Comparison of ENCODE assay signal across 25 cellular contexts in genomic region chr4:143618811-143619210, GRCh38.
"Had no signal": no experiment of that assay in that cellular context is flagged by ENCODE, and none has a peak within 500 bp of the region (broad histone marks: within the 10 kb centered on the region; RNA-seq: fewer than 3 reads in every experiment).

No MANE protein-coding gene starts in this region.

- H3K27ac ChIP-seq: epithelial cell of prostate, esophagus squamous epithelium, gastrocnemius medialis, left ventricle myocardium inferior, neutrophil, ovary, right atrium auricular region, suprapubic skin, tibial artery, upper lobe of right lung had no signal

- H3K9me3 ChIP-seq: esophagus squamous epithelium, gastrocnemius medialis, left ventricle myocardium inferior, mucosa of descending colon, neutrophil, ovary, right atrium auricular region, suprapubic skin, tibial artery, upper lobe of right lung had no signal

- ATAC-seq: activated naive CD4-positive, alpha-beta T cell treated with anti-CD3 and anti-CD28 coated beads, Interleukin-2, amount 50 U/mL, for 72 hours; activated T-cell treated with anti-CD3 and anti-CD28 coated beads, Interleukin-2, amount 50 U/mL, for 72 hours; gastrocnemius medialis; mucosa of descending colon; natural killer cell treated with Interleukin-12 subunit alpha and Interleukin-12 subunit beta and Interleukin-15 and Interleukin-18, amount 100 ng/mL, for 72 hours; upper lobe of right lung had no signal

- H3K27me3 ChIP-seq: esophagus squamous epithelium, gastrocnemius medialis, neutrophil, ovary, right atrium auricular region, suprapubic skin, tibial artery, upper lobe of right lung had no signal

- H3K36me3 ChIP-seq: esophagus squamous epithelium, gastrocnemius medialis, left ventricle myocardium inferior, neutrophil, ovary, right atrium auricular region, suprapubic skin, tibial artery, upper lobe of right lung had no signal

- H3K4me3 ChIP-seq: esophagus squamous epithelium, gastrocnemius medialis, left ventricle myocardium inferior, lung, mucosa of descending colon, ovary, right atrium auricular region, suprapubic skin, tibial artery, upper lobe of right lung had no signal

- DNase-seq: activated CD4-positive, alpha-beta T cell treated with anti-CD3 and anti-CD28 coated beads for 4 hours; activated CD4-positive, alpha-beta T cell treated with anti-CD3 and anti-CD28 coated beads, Interleukin-2, amount 50 U/mL, for 4 hours; activated naive CD4-positive, alpha-beta T cell; activated T-cell treated with anti-CD3 and anti-CD28 coated beads for 4 hours; activated T-cell treated with anti-CD3 and anti-CD28 coated beads, Interleukin-2, amount 50 U/mL, for 72 hours; effector CD4-positive, alpha-beta T cell; esophagus squamous epithelium; gastrocnemius medialis; glutamatergic neuron; left ventricle myocardium inferior; mesendoderm; mucosa of descending colon; ovary; stimulated activated CD4-positive, alpha-beta T cell treated with anti-CD3 and anti-CD28 coated beads, Interleukin-15, amount 100 ng/mL, for 24 hours; stimulated activated CD4-positive, alpha-beta T cell treated with anti-CD3 and anti-CD28 coated beads, Interleukin-2, amount 100 ng/mL, for 24 hours; stimulated activated naive CD4-positive, alpha-beta T cell; tibial artery; upper lobe of right lung had no signal

- H3K4me1 ChIP-seq: esophagus squamous epithelium, left ventricle myocardium inferior, right atrium auricular region, suprapubic skin, tibial artery, upper lobe of right lung had no signal
